ENCODE assay signal across 31 cellular contexts in genomic region chr4:70364002-70364401, GRCh38. TPM values are rescaled to one million over a fixed set of nuclear protein-coding genes. Genes with fewer than 3 reads are reported as not detected.
"Had no signal": no experiment of that assay in that cellular context is flagged by ENCODE, and none has a peak within 500 bp of the region (broad histone marks: within the 10 kb centered on the region; RNA-seq: fewer than 3 reads in every experiment).

No MANE protein-coding gene starts in this region.

- FAIRE-seq: endothelial cell of umbilical vein, kidney, pancreas had no signal

- H3K4me3 ChIP-seq: pancreas, prostate gland, skin epidermis, upper lobe of right lung had no signal

- H3K27me3 ChIP-seq: pancreas, upper lobe of right lung had no signal

- DNase-seq: activated CD4-positive, alpha-beta T cell treated with anti-CD3 and anti-CD28 coated beads, Interleukin-2, amount 10 ng/mL, durations not matched to agents 24 days and 14 days; activated CD4-positive, CD25-positive, alpha-beta regulatory T cell treated with anti-CD3 and anti-CD28 coated beads, Interleukin-2, amount 50 U/mL, for 72 hours; activated CD8-positive, alpha-beta T cell treated with anti-CD3 and anti-CD28 coated beads for 36 hours; activated gamma-delta T cell treated with Interleukin-2 at 50 U/mL for 16 hours; activated naive CD4-positive, alpha-beta T cell treated with anti-CD3 and anti-CD28 coated beads, Interleukin-2, amount 50 U/mL, for 16 hours; activated T-cell treated with anti-CD3 and anti-CD28 coated beads, Interleukin-2, amount 50 U/mL, for 4 hours; amniotic stem cell; caudate nucleus; foreskin fibroblast; head of caudate nucleus; hippocampal formation; immature natural killer cell; kidney; left colon; naive B cell; nephron progenitor cell; pancreas; retina; stimulated activated CD4-positive, alpha-beta T cell treated with anti-CD3 and anti-CD28 coated beads, Interleukin-12 subunit alpha, Interleukin-12 subunit beta, amount 100 ng/mL, for 4 hours; stimulated activated CD4-positive, alpha-beta T cell treated with anti-CD3 and anti-CD28 coated beads, Interleukin-4, amount 100 ng/mL, for 24 hours; stimulated activated naive CD8-positive, alpha-beta T cell treated with anti-CD3 and anti-CD28 coated beads, Interleukin-15, amount 100 ng/mL, for 72 hours; substantia nigra; upper lobe of right lung had no signal

- H3K4me1 ChIP-seq: pancreas, prostate gland, upper lobe of right lung had no signal

- ATAC-seq: activated CD8-positive, alpha-beta T cell treated with anti-CD3 and anti-CD28 coated beads for 36 hours; activated T-cell treated with anti-CD3 and anti-CD28 coated beads, Interleukin-2, amount 50 U/mL, for 4 hours; activated T-helper 17 cell treated with anti-CD3 and anti-CD28 coated beads, Interleukin-2, amount 50 U/mL, for 72 hours; left colon; pancreas; sciatic nerve; stimulated activated effector memory CD8-positive, alpha-beta T cell treated with anti-CD3 and anti-CD28 coated beads, Interleukin-12 subunit alpha, Interleukin-12 subunit beta, amount 100 ng/mL, for 72 hours; stimulated activated naive CD8-positive, alpha-beta T cell treated with anti-CD3 and anti-CD28 coated beads, Interleukin-15, amount 100 ng/mL, for 72 hours; upper lobe of right lung had no signal

- H3K9me3 ChIP-seq: pancreas, prostate gland, upper lobe of right lung had no signal

- H3K27ac ChIP-seq: pancreas, prostate gland, skin epidermis, upper lobe of right lung had no signal

- H3K36me3 ChIP-seq: pancreas, prostate gland, upper lobe of right lung had no signal

RNA-seq across cellular contexts. Expression of gene SMR3A, which starts 3.4 kb away (rescaled TPM):
- polyA plus RNA-seq: endothelial cell of umbilical vein, esophagus, immature natural killer cell, pancreas, thymus had no signal

RNA-seq across cellular contexts. Expression of gene SMR3B, which starts 18.9 kb away (rescaled TPM):
- polyA plus RNA-seq: endothelial cell of umbilical vein, esophagus, immature natural killer cell, pancreas had no signal

RNA-seq across cellular contexts. Expression of gene CABS1, which starts 29.2 kb away (rescaled TPM):
- polyA plus RNA-seq: endothelial cell of umbilical vein, esophagus, immature natural killer cell, pancreas had no signal

RNA-seq across cellular contexts. Expression of gene OPRPN, which starts 33.7 kb away (rescaled TPM):
- polyA plus RNA-seq: endothelial cell of umbilical vein, esophagus, immature natural killer cell, pancreas had no signal
